ENCODE assay signal across 1 cellular context in the genomic region with DNA sequence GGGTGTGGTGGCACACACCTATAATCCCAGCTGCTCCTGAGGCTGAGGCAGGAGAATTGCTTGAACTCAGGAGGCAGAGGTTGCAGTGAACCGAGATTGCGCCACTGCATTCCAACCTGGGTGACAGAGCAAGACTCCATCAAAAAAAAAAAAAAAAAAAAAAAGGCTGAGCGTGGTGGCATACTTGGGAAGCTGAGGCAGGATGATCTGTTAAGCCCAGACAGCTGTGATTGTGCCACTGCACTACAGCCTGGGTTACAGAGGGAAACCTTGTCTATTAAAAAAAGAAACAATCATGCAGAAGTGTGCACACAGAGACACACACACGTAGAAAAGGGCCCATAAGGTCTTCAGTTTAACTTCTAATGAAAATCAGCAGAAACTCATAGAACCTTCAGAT.
TF ChIP-seq lines count a peak whose summit lies in the region.

No MANE protein-coding gene starts in this region.

TF ChIP-seq in HCT116, 20 proteins besides CTCF, POLR2A, EP300 and RAD21:
- TF ChIP-seq, protein P1, sequence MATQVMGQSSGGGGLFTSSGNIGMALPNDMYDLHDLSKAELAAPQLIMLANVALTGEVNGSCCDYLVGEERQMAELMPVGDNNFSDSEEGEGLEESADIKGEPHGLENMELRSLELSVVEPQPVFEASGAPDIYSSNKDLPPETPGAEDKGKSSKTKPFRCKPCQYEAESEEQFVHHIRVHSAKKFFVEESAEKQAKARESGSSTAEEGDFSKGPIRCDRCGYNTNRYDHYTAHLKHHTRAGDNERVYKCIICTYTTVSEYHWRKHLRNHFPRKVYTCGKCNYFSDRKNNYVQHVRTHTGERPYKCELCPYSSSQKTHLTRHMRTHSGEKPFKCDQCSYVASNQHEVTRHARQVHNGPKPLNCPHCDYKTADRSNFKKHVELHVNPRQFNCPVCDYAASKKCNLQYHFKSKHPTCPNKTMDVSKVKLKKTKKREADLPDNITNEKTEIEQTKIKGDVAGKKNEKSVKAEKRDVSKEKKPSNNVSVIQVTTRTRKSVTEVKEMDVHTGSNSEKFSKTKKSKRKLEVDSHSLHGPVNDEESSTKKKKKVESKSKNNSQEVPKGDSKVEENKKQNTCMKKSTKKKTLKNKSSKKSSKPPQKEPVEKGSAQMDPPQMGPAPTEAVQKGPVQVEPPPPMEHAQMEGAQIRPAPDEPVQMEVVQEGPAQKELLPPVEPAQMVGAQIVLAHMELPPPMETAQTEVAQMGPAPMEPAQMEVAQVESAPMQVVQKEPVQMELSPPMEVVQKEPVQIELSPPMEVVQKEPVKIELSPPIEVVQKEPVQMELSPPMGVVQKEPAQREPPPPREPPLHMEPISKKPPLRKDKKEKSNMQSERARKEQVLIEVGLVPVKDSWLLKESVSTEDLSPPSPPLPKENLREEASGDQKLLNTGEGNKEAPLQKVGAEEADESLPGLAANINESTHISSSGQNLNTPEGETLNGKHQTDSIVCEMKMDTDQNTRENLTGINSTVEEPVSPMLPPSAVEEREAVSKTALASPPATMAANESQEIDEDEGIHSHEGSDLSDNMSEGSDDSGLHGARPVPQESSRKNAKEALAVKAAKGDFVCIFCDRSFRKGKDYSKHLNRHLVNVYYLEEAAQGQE (IDR thresholded peaks at IDR 0.05; ENCODE audit: low read depth) = no peak
- TF ChIP-seq CBX3 (IDR thresholded peaks at IDR 0.05; ENCODE audit: low read depth) (0 out of 2 replicates have a peak, but pooled peaks have one; percentile 8), CEBPB (IDR thresholded peaks at IDR 0.05; ENCODE audit: low read depth) (peak; percentile 77)
